20 cellular contexts compared by ENCODE assay signal in the genomic region with DNA sequence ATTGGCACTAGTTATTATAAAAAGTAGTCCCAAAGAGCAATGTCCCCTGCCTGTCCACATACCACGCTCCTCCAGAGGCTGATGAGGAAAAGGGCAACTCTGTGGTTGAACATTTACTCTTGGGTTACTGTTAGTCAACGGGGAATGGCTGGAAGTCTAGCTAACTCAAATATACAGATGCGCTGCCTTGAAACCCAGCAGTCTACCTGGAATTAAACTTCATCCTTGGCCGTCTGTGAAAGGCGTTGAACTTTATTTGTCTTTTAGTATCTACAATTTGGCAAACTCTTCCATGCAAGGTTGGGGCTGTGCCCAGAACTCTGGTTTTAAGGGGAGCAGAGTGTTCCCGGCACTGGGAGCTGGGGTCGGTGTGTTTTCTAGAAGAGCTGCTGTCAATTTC. TPM values are rescaled to one million over a fixed set of nuclear protein-coding genes. Genes with fewer than 3 reads are reported as not detected.
DNase-seq lines count a peak whose midpoint lies in the region; ATAC-seq, FAIRE-seq and TF ChIP-seq lines count a peak whose summit lies in the region.
"Had no signal": no experiment of that assay in that cellular context is flagged by ENCODE, and none has a peak within 500 bp of the region (broad histone marks: within the 10 kb centered on the region; RNA-seq: fewer than 3 reads in every experiment).

No MANE protein-coding gene starts in this region.

- no peak overlapping the region for H3K9ac ChIP-seq in kidney (ENCODE audit: low read length in 2 of 2)
- H3K9ac ChIP-seq: KMS-11 had no signal

- WGBS in testis, 2 donors, result 65 to 71% methylated on average over 7 of the region's 7 CpGs

- H3K36me3 ChIP-seq in right atrium auricular region, result no peaks in the 10 kb centered on the region
- no peaks in the 10 kb centered on the region for H3K36me3 ChIP-seq in kidney (ENCODE audit: control insufficient read depth in 1 of 2, insufficient read depth in 2 of 2, low read length in 2 of 2)
- H3K36me3 ChIP-seq in testis (ENCODE audit: low read depth, missing control alignments), result no peaks in the 10 kb centered on the region

- DNase-seq in Right ventricle myocardium inferior (ENCODE audit: missing footprints) (peak; percentile 4), right atrium auricular region (ENCODE audit: low spot score) (no peak), kidney (peak; percentile 18), testis (peak; percentile 72), T-helper 2 cell (no peak), urothelium cell line (ENCODE audit: low spot score) (no peak)
- DNase-seq: COR-L47; NCI-H1105; NCI-H146; NCI-H2029; NCI-H2227 treated with DMSO at 0.1 percent for 48 hours; NCI-H510A; NK-92 treated with Interleukin-12 subunit alpha and Interleukin-12 subunit beta, amount 100 ng/mL, for 24 hours had no signal

- H3K4me3 ChIP-seq in right atrium auricular region (no peak overlapping the region), kidney (ENCODE audit: low read length in 2 of 2) (no peak overlapping the region), testis (no peak overlapping the region)

- H3K27ac ChIP-seq in right atrium auricular region (no peak overlapping the region), kidney (ENCODE audit: low read depth in 2 of 2, low read length in 2 of 2) (no peak overlapping the region), testis (no peak overlapping the region)
- H3K27ac ChIP-seq: 22Rv1, KMS-11, RWPE1 had no signal

- no peaks in the 10 kb centered on the region for H3K36me3 Mint-ChIP-seq in nephron (ENCODE audit: low read depth)

- H3K4me1 Mint-ChIP-seq in nephron, result peaks cover 59% of the 10 kb centered on the region

- H3K4me3 Mint-ChIP-seq in nephron, result no peak overlapping the region

- no peak for TF ChIP-seq POLR2A in testis (IDR thresholded peaks at IDR 0.05)

- no peaks in the 10 kb centered on the region for H3K4me1 ChIP-seq in right atrium auricular region
- H3K4me1 ChIP-seq in kidney (ENCODE audit: control insufficient read depth in 1 of 2, insufficient read depth in 1 of 2, low read depth in 1 of 2, low read length in 2 of 2), result peaks cover 2% of the 10 kb centered on the region in 2 donors
- peaks cover 4% of the 10 kb centered on the region for H3K4me1 ChIP-seq in testis

- no peak for TF ChIP-seq CTCF in right atrium auricular region (IDR thresholded peaks at IDR 0.05)
- TF ChIP-seq CTCF in kidney (IDR thresholded peaks at IDR 0.05; ENCODE audit: borderline replicate concordance, extremely low read depth, insufficient read depth), result no peak
- no peak for TF ChIP-seq CTCF in nephron (IDR thresholded peaks at IDR 0.05; ENCODE audit: unreplicated experiment in 3 of 3)
- TF ChIP-seq CTCF in testis (IDR thresholded peaks at IDR 0.05), result no peak

- FAIRE-seq in kidney (lab: Jason Lieb, UNC), result no peak
- no peak for FAIRE-seq in urothelium cell line (lab: Jason Lieb, UNC)
- FAIRE-seq: GM19239, H54 had no signal

- H3K27me3 ChIP-seq in right atrium auricular region (no peaks in the 10 kb centered on the region), testis (no peaks in the 10 kb centered on the region)

- intact Hi-C loops in Right ventricle myocardium inferior (cut with DNase I), result loop anchor here (10.0 kb wide), 1 partner anchor 157 kb away; no protein-coding TSS in a partner anchor
- intact Hi-C loops in kidney (cut with DNase I), result no loop called here
- intact Hi-C loops in testis (cut with DNase I; ENCODE audit: low total_unique reads), result loop anchor here (10.0 kb wide), 1 partner anchor 157 kb away; no protein-coding TSS in a partner anchor

- H3K9me3 ChIP-seq in right atrium auricular region (no peaks in the 10 kb centered on the region), kidney (ENCODE audit: control insufficient read depth in 1 of 2, low read length in 2 of 2) (no peaks in the 10 kb centered on the region), testis (no peaks in the 10 kb centered on the region)

- peak overlapping the region; percentile 90 to 96 (median 95) for H3K27ac Mint-ChIP-seq in nephron

- peaks cover 4% of the 10 kb centered on the region for H3K27me3 Mint-ChIP-seq in nephron (ENCODE audit: low read depth)

- ATAC-seq in Right ventricle myocardium inferior (no peak), HG03378 (IDR thresholded peaks at IDR 0.05; ENCODE audit: unreplicated experiment) (no peak)

- H3K9me3 Mint-ChIP-seq in nephron, result no peaks in the 10 kb centered on the region

RNA-seq across cellular contexts. Expression of a gene that starts 3.9 kb away (rescaled TPM):
- total RNA-seq in Right ventricle myocardium inferior, result 34.8 TPM
- 1 to 10 TPM; 6.5 to 9.5 TPM for total RNA-seq in right atrium auricular region
- 24.0 TPM for total RNA-seq in kidney
- polyA plus RNA-seq in kidney (ENCODE audit: insufficient read depth, low read depth, low replicate concordance), result 29.6 TPM
- total RNA-seq in testis, result 100 to 1,000 TPM; 228 to 324 TPM
- 107 TPM for polyA plus RNA-seq in testis (ENCODE audit: insufficient read depth, low read depth, low replicate concordance)

Comparison
In these comparisons a context has a peak if more than half of its experiments do, and no peak if none do; other contexts are left out.
1. DNase-seq: peak in Right ventricle myocardium inferior (single experiment), kidney (single experiment) and testis (single experiment); none in right atrium auricular region (single experiment), T-helper 2 cell (0 of 5) and urothelium cell line (single experiment).